6 cellular contexts compared by ENCODE assay signal in the genomic region with DNA sequence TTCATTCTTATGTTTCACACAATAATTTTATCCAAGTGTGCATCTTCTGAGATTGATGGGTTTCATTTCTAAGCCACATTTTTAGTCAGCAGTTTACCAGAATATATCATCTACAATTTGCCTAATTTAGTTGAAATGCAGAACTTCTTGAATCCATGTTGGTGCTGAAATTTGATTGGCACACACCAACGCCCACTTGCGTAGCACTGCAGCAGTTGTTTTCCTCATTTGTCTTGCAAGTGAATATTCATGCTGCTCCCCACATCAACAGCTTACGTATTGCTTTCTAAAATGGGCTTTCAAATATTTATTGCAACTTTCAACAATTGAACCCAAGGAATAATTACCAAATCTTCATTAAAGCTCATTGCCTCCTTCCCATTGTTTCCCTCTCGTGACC.
"Had no signal": no experiment of that assay in that cellular context is flagged by ENCODE, and none has a peak within 500 bp of the region (broad histone marks: within the 10 kb centered on the region; RNA-seq: fewer than 3 reads in every experiment).

No MANE protein-coding gene starts in this region.

- H3K4me3 ChIP-seq: GM23248, K562 had no signal

- DNase-seq: GM23248, GOT3, H9, HCEC 1CT, IMR-90 had no signal

- H3K4me3 Mint-ChIP-seq: H9 had no signal

- H3K27ac ChIP-seq: GM23248 had no signal

- ATAC-seq: K562 had no signal
